Comparison of ENCODE assay signal across 27 cellular contexts in genomic region chr15:97717806-97718205, GRCh38.
"Had no signal": no experiment of that assay in that cellular context is flagged by ENCODE, and none has a peak within 500 bp of the region (broad histone marks: within the 10 kb centered on the region; RNA-seq: fewer than 3 reads in every experiment).

No MANE protein-coding gene starts in this region.

- H3K4me1 ChIP-seq: stomach, suprapubic skin, testis, thyroid gland, tibial artery, tibial nerve, upper lobe of left lung, upper lobe of right lung, uterus, vagina had no signal

- H3K36me3 Mint-ChIP-seq: stimulated activated effector memory CD8-positive, alpha-beta T cell treated with anti-CD3 and anti-CD28 coated beads, Interleukin-12 subunit alpha, Interleukin-12 subunit beta, amount 100 ng/mL, for 72 hours; stimulated activated memory B cell treated with anti-CD40 and anti-IgM and Interleukin-4, amounts not matched to agents 10 μg/mL and 1 μg/mL and 100 μg/mL, for 72 hours; stimulated activated naive B cell treated with anti-CD40 and anti-IgM and Interleukin-4, amounts not matched to agents 10 μg/mL and 1 μg/mL and 100 μg/mL, for 72 hours; type B pancreatic cell had no signal

- ATAC-seq: stimulated activated effector memory CD8-positive, alpha-beta T cell treated with anti-CD3 and anti-CD28 coated beads, Interleukin-12 subunit alpha, Interleukin-12 subunit beta, amount 100 ng/mL, for 72 hours; stimulated activated memory B cell treated with anti-CD40 and anti-IgM and Interleukin-4, amounts not matched to agents 10 μg/mL and 1 μg/mL and 100 μg/mL, for 72 hours; stimulated activated naive B cell treated with anti-CD40 and anti-IgM and Interleukin-4, amounts not matched to agents 10 μg/mL and 1 μg/mL and 100 μg/mL, for 72 hours; stimulated activated naive CD8-positive, alpha-beta T cell treated with anti-CD3 and anti-CD28 coated beads, Interleukin-15, amount 100 ng/mL, for 72 hours; stimulated activated naive CD8-positive, alpha-beta T cell treated with anti-CD3 and anti-CD28 coated beads, Interleukin-15, Interleukin-2, amounts not matched to agents 100 U/mL and 50 U/mL, for 24 hours; upper lobe of right lung had no signal

- H3K27me3 ChIP-seq: stomach, suprapubic skin, testis, thyroid gland, tibial artery, tibial nerve, transverse colon, upper lobe of left lung, upper lobe of right lung, uterus, vagina had no signal

- DNase-seq: stimulated activated CD4-positive, alpha-beta T cell treated with anti-CD3 and anti-CD28 coated beads, Interleukin-2, amount 100 ng/mL, for 48 hours; stimulated activated CD4-positive, alpha-beta T cell treated with anti-CD3 and anti-CD28 coated beads, Interleukin-4, amount 100 ng/mL, for 1 hour; stimulated activated CD4-positive, alpha-beta T cell treated with anti-CD3 and anti-CD28 coated beads, Interleukin-4, amount 100 ng/mL, for 24 hours; stimulated activated CD4-positive, alpha-beta T cell treated with anti-CD3 and anti-CD28 coated beads, Interleukin-4, amount 100 ng/mL, for 4 hours; stimulated activated CD8-positive, alpha-beta memory T cell treated with anti-CD3 and anti-CD28 coated beads, Interleukin-4, amount 100 ng/mL, for 48 hours; stimulated activated naive B cell treated with anti-CD40 and anti-IgM and Interleukin-4, amounts not matched to agents 10 μg/mL and 1 μg/mL and 100 μg/mL, for 72 hours; stimulated activated naive CD4-positive, alpha-beta T cell; stimulated activated naive CD4-positive, alpha-beta T cell treated with Interleukin-2 at 50 U/mL for 16 hours; stimulated activated naive CD8-positive, alpha-beta T cell treated with anti-CD3 and anti-CD28 coated beads, Interleukin-15, amount 100 ng/mL, for 72 hours; stimulated activated naive CD8-positive, alpha-beta T cell treated with anti-CD3 and anti-CD28 coated beads, Interleukin-15, Interleukin-2, amounts not matched to agents 100 U/mL and 50 U/mL, for 24 hours; stomach; substantia nigra; testis; thyroid gland; tibial artery; transverse colon; upper lobe of left lung; upper lobe of right lung; uterus had no signal

- H3K27me3 Mint-ChIP-seq: stimulated activated memory B cell treated with anti-CD40 and anti-IgM and Interleukin-4, amounts not matched to agents 10 μg/mL and 1 μg/mL and 100 μg/mL, for 72 hours; stimulated activated naive B cell treated with anti-CD40 and anti-IgM and Interleukin-4, amounts not matched to agents 10 μg/mL and 1 μg/mL and 100 μg/mL, for 72 hours; stimulated activated naive CD8-positive, alpha-beta T cell treated with anti-CD3 and anti-CD28 coated beads, Interleukin-15, amount 100 ng/mL, for 72 hours; stimulated activated naive CD8-positive, alpha-beta T cell treated with anti-CD3 and anti-CD28 coated beads, Interleukin-15, Interleukin-2, amounts not matched to agents 100 ng/mL and 50 ng/mL, for 24 hours; type B pancreatic cell had no signal

- H3K36me3 ChIP-seq: stomach, suprapubic skin, thoracic aorta, thyroid gland, tibial artery, tibial nerve, transverse colon, upper lobe of left lung, upper lobe of right lung, uterus, vagina had no signal

- H3K4me1 Mint-ChIP-seq: stimulated activated effector memory CD8-positive, alpha-beta T cell treated with anti-CD3 and anti-CD28 coated beads, Interleukin-12 subunit alpha, Interleukin-12 subunit beta, amount 100 ng/mL, for 72 hours; stimulated activated memory B cell treated with anti-CD40 and anti-IgM and Interleukin-4, amounts not matched to agents 10 μg/mL and 1 μg/mL and 100 μg/mL, for 72 hours; stimulated activated naive B cell treated with anti-CD40 and anti-IgM and Interleukin-4, amounts not matched to agents 10 μg/mL and 1 μg/mL and 100 μg/mL, for 72 hours; stimulated activated naive CD8-positive, alpha-beta T cell treated with anti-CD3 and anti-CD28 coated beads, Interleukin-15, amount 100 ng/mL, for 72 hours had no signal

- H3K27ac Mint-ChIP-seq: stimulated activated effector memory CD8-positive, alpha-beta T cell treated with anti-CD3 and anti-CD28 coated beads, Interleukin-12 subunit alpha, Interleukin-12 subunit beta, amount 100 ng/mL, for 72 hours; stimulated activated memory B cell treated with anti-CD40 and anti-IgM and Interleukin-4, amounts not matched to agents 10 μg/mL and 1 μg/mL and 100 μg/mL, for 72 hours; stimulated activated naive B cell treated with anti-CD40 and anti-IgM and Interleukin-4, amounts not matched to agents 10 μg/mL and 1 μg/mL and 100 μg/mL, for 72 hours; stimulated activated naive CD8-positive, alpha-beta T cell treated with anti-CD3 and anti-CD28 coated beads, Interleukin-15, amount 100 ng/mL, for 72 hours; stimulated activated naive CD8-positive, alpha-beta T cell treated with anti-CD3 and anti-CD28 coated beads, Interleukin-15, Interleukin-2, amounts not matched to agents 100 ng/mL and 50 ng/mL, for 24 hours; type B pancreatic cell had no signal

- H3K4me3 Mint-ChIP-seq: stimulated activated effector memory CD8-positive, alpha-beta T cell treated with anti-CD3 and anti-CD28 coated beads, Interleukin-12 subunit alpha, Interleukin-12 subunit beta, amount 100 ng/mL, for 72 hours; stimulated activated memory B cell treated with anti-CD40 and anti-IgM and Interleukin-4, amounts not matched to agents 10 μg/mL and 1 μg/mL and 100 μg/mL, for 72 hours; stimulated activated naive B cell treated with anti-CD40 and anti-IgM and Interleukin-4, amounts not matched to agents 10 μg/mL and 1 μg/mL and 100 μg/mL, for 72 hours; stimulated activated naive CD8-positive, alpha-beta T cell treated with anti-CD3 and anti-CD28 coated beads, Interleukin-15, amount 100 ng/mL, for 72 hours; stimulated activated naive CD8-positive, alpha-beta T cell treated with anti-CD3 and anti-CD28 coated beads, Interleukin-15, Interleukin-2, amounts not matched to agents 100 ng/mL and 50 ng/mL, for 24 hours; type B pancreatic cell had no signal

- H3K27ac ChIP-seq: stomach, suprapubic skin, testis, thoracic aorta, thyroid gland, tibial artery, tibial nerve, transverse colon, upper lobe of left lung, upper lobe of right lung, uterus, vagina had no signal

- H3K4me3 ChIP-seq: stomach, suprapubic skin, testis, thoracic aorta, thyroid gland, tibial artery, tibial nerve, transverse colon, upper lobe of left lung, upper lobe of right lung, uterus, vagina had no signal

- H3K9me3 ChIP-seq: testis, thoracic aorta, thyroid gland, transverse colon, upper lobe of left lung, upper lobe of right lung, uterus, vagina had no signal
